8 cellular contexts compared by ENCODE assay signal in the genomic region with DNA sequence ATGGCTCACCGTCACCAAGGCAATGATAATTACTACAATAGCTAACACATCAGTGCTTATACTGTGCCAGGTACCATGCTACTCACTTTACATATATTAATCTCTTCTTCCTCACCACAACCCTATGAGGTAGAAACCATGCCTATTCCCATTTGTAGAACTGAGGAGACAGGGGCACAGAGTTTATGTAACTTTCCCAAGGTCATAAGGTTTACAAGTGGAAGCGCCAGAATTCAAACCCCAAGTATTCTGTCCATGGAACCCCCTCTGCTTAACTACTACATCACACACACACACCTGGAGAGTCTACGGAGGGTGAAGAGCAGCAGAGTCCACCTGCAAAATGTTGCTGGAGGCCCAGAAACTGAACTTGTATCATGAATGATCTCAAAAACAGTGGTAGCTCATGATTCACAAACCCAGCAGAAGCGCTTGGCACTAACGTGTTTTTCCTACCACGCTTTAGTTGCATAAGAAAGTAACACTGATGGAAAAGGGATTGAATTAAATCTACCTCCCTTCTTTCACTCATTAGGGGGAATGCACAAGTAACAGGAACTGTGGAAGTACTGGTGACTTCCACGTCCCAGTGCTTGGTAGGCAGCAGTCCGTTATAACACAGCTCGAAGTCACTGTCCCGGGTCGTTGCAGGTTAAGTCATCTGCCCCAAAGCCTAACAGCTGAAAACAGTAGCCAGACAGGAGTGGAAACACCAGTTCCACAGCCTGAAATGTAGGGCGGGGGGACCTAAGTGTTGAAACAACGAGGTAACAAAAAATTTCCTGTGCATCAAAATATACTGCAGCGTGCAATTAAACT. TPM values are rescaled to one million over a fixed set of nuclear protein-coding genes. Genes with fewer than 3 reads are reported as not detected.
DNase-seq lines count a peak whose midpoint lies in the region; ATAC-seq, FAIRE-seq and TF ChIP-seq lines count a peak whose summit lies in the region.

No MANE protein-coding gene starts in this region.

- no peaks in the 10 kb centered on the region for H3K36me3 Mint-ChIP-seq in activated naive CD8-positive, alpha-beta T cell

- no peak for TF ChIP-seq POLR2A in transverse colon (IDR thresholded peaks at IDR 0.05)

- TF ChIP-seq EP300 in transverse colon (IDR thresholded peaks at IDR 0.05; ENCODE audit: low read depth), result no peak

- H3K27ac ChIP-seq in right atrium auricular region (peak overlapping the region in 1 of 2 donors; percentile 3), keratinocyte (ENCODE audit: control insufficient read depth, insufficient read depth, low read length) (peak overlapping the region; percentile 41), transverse colon (peak overlapping the region in 3 of 4 donors; percentile 11 to 36 (median 18))

- FAIRE-seq in keratinocyte (lab: Jason Lieb, UNC), result no peak

- H3K27ac Mint-ChIP-seq in activated naive CD8-positive, alpha-beta T cell, result peak overlapping the region; percentile 30

- H3K9me3 ChIP-seq in right atrium auricular region (no peaks in the 10 kb centered on the region), keratinocyte (ENCODE audit: control insufficient read depth, low read depth, low read length) (no peaks in the 10 kb centered on the region), transverse colon (no peaks in the 10 kb centered on the region)

- H3K79me2 ChIP-seq in keratinocyte (ENCODE audit: control insufficient read depth, insufficient read depth, low read length), result peaks cover 38% of the 10 kb centered on the region

- no peak for ATAC-seq in HG03442 (IDR thresholded peaks at IDR 0.05; ENCODE audit: unreplicated experiment)
- no peak for ATAC-seq in HG03159 (IDR thresholded peaks at IDR 0.05; ENCODE audit: unreplicated experiment)

- H3K4me1 Mint-ChIP-seq in activated naive CD8-positive, alpha-beta T cell (ENCODE audit: low read depth), result peaks cover 59% of the 10 kb centered on the region

- H3K4me3 Mint-ChIP-seq in activated naive CD8-positive, alpha-beta T cell, result peak overlapping the region; percentile 83

- intact Hi-C loops in cardiac septum (cut with DNase I) (loop anchor here (10.0 kb wide), 1 partner anchor 106 kb away; no protein-coding TSS in a partner anchor), transverse colon (cut with DNase I; ENCODE audit: low total_unique reads) (loop anchor here (10.0 kb wide), 1 partner anchor 126 kb away; no protein-coding TSS in a partner anchor)

- peak overlapping the region; percentile 8 for H2AFZ ChIP-seq in keratinocyte (ENCODE audit: control insufficient read depth, low read length)

- WGBS in transverse colon (ENCODE audit: low coverage in 1 of 2), 2 donors, result 72 to 92% methylated on average over 2 to 14 of the region's 14 CpGs

- H3K27me3 Mint-ChIP-seq in activated naive CD8-positive, alpha-beta T cell, result no peaks in the 10 kb centered on the region

- peaks cover 0 to 32% of the 10 kb centered on the region in 2 donors for H3K4me1 ChIP-seq in right atrium auricular region
- H3K4me1 ChIP-seq in keratinocyte (ENCODE audit: control insufficient read depth, extremely low read depth, insufficient read depth, low read length), result peaks cover 22% of the 10 kb centered on the region
- H3K4me1 ChIP-seq in transverse colon, result peaks cover 0 to 41% (median 9%) of the 10 kb centered on the region in 4 donors

- peak overlapping the region; percentile 36 for H3K9ac ChIP-seq in keratinocyte (ENCODE audit: control insufficient read depth, extremely low read depth, insufficient read depth, low read length)

- H3K4me3 ChIP-seq in right atrium auricular region (peak overlapping the region; percentile 11 to 27), keratinocyte (ENCODE audit: control insufficient read depth in 2 of 3, extremely low read depth in 1 of 3, insufficient read depth in 2 of 3, low read depth in 1 of 3, low read length in 3 of 3) (peak overlapping the region; percentile 7 to 62 (median 51)), transverse colon (peak overlapping the region in 2 of 4 donors; percentile 0 to 23)

- no peaks in the 10 kb centered on the region for H3K27me3 ChIP-seq in right atrium auricular region
- no peaks in the 10 kb centered on the region for H3K27me3 ChIP-seq in keratinocyte (ENCODE audit: control insufficient read depth, extremely low read depth, insufficient read depth, low read length)
- H3K27me3 ChIP-seq in transverse colon, result no peaks in the 10 kb centered on the region

- dilution Hi-C loops in keratinocyte (cut with MboI; ENCODE audit: extremely low pct_ligation_motif_present, low sequenced_read_pairs), result no loop called here

- DNase-seq in right atrium auricular region (ENCODE audit: low spot score) (no peak), cardiac septum (ENCODE audit: low spot score) (no peak), keratinocyte (ENCODE audit: low read depth, low spot score) (no peak), transverse colon (no peak), NCI-H2081 treated with DMSO at 0.1 percent for 48 hours (lab: John Stamatoyannopoulos, UW) (no peak)

- in situ Hi-C loops in transverse colon (cut with MboI; ENCODE audit: low pct_ligation_motif_present in 1 of 4, low pct_unique_long_range_greater_than_20kb in 1 of 4, low sequenced_read_pairs in 3 of 4), result loop anchor here in 2 of 4 donors (25.0 kb wide), 1 partner anchor 181 kb away; the partner anchor contains the start of genes MED21 (in 2 of the 2) and TM7SF3 (in 2 of the 2)

- H4K20me1 ChIP-seq in keratinocyte (ENCODE audit: control insufficient read depth, extremely low read depth, insufficient read depth, low read length), result no peaks in the 10 kb centered on the region

- H3K9me1 ChIP-seq in keratinocyte (ENCODE audit: control insufficient read depth, extremely low read depth, insufficient read depth, low read length), result no peaks in the 10 kb centered on the region

- TF ChIP-seq CTCF in right atrium auricular region (IDR thresholded peaks at IDR 0.05) (no peak), keratinocyte (optimal IDR thresholded peaks at IDR 0.05 in 1 of 3, IDR thresholded peaks at IDR 0.05 in 1 of 3, conservative IDR thresholded peaks at IDR 0.05 in 1 of 3; ENCODE audit: extremely low read depth in 1 of 3, insufficient read depth in 2 of 3, low read length in 3 of 3) (no peak), transverse colon (IDR thresholded peaks at IDR 0.05) (no peak)

- H3K36me3 ChIP-seq in right atrium auricular region, result no peaks in the 10 kb centered on the region
- no peaks in the 10 kb centered on the region for H3K36me3 ChIP-seq in keratinocyte (ENCODE audit: control insufficient read depth in 2 of 2, extremely low read depth in 1 of 2, insufficient read depth in 2 of 2, low read length in 2 of 2)
- H3K36me3 ChIP-seq in transverse colon, result no peaks in the 10 kb centered on the region

- peak overlapping the region; percentile 92 for H3K4me2 ChIP-seq in keratinocyte (ENCODE audit: control insufficient read depth, extremely low read depth, insufficient read depth, low read depth, low read length)

- H3K9me3 Mint-ChIP-seq in activated naive CD8-positive, alpha-beta T cell (ENCODE audit: low read depth), result no peaks in the 10 kb centered on the region

RNA-seq across cellular contexts. Expression of gene ITPR2, which starts 2.0 kb away (rescaled TPM):
- 10 to 100 TPM; 13.0 to 20.7 TPM for total RNA-seq in right atrium auricular region
- total RNA-seq in cardiac septum, result 20.9 TPM
- polyA plus RNA-seq in keratinocyte, result 6.3 to 7.6 TPM (median 7.3 TPM) in 3 replicates
- polyA plus RNA-seq in keratinocyte (2011; ENCODE audit: low read depth), result 17.7 TPM
- 2.1 and 3.5 TPM in 2 replicates for polyA plus RNA-seq in keratinocyte (2011; cell fraction: cytosol; rRNA removed)
- polyA plus RNA-seq in keratinocyte (2011; cell fraction: nucleus; rRNA removed), result 12.7 and 15.0 TPM in 2 replicates
- polyA plus RNA-seq in keratinocyte (2012; ENCODE audit: low replicate concordance), result 2.8 and 7.5 TPM in 2 replicates
- polyA minus RNA-seq in keratinocyte, result 8.8 to 48.7 TPM (median 25.2 TPM) in 3 replicates
- polyA minus RNA-seq in keratinocyte (2011; cell fraction: cytosol; rRNA and poly(A)+ RNA removed), result 6.1 TPM
- 43.1 and 89.3 TPM in 2 replicates for polyA minus RNA-seq in keratinocyte (2011; cell fraction: nucleus; rRNA and poly(A)+ RNA removed)
- total RNA-seq in transverse colon, result 10 to 100 TPM; 29.8 to 60.5 (median 41.2) TPM
